1 cellular context compared by ENCODE assay signal in genomic region chr2:185318271-185318724, GRCh38.
TF ChIP-seq lines count a peak whose summit lies in the region.

No MANE protein-coding gene starts in this region.

TF ChIP-seq in HepG2, 621 proteins besides CTCF, POLR2A, EP300 and RAD21 (continued from another document and continues in another):
- TF ChIP-seq KIAA2018 (CRISPR knock-in tag; IDR thresholded peaks at IDR 0.05; ENCODE audit: borderline replicate concordance) (no peak), NFIC (IDR thresholded peaks at IDR 0.05; ENCODE audit: low read length) (peak; percentile 67; the same call in 1 of the 2 replicates), FOXP4 (CRISPR knock-in tag; IDR thresholded peaks at IDR 0.05) (peak; percentile 37; the same call in 1 of the 2 replicates), MZF1 (CRISPR knock-in tag; IDR thresholded peaks at IDR 0.05; ENCODE audit: borderline replicate concordance) (no peak), POGZ (CRISPR knock-in tag; IDR thresholded peaks at IDR 0.05) (no peak), JDP2 (CRISPR knock-in tag; IDR thresholded peaks at IDR 0.05; ENCODE audit: borderline replicate concordance) (no peak), ZNF557 (CRISPR knock-in tag; IDR thresholded peaks at IDR 0.05) (no peak), SRSF4 (IDR thresholded peaks at IDR 0.05; ENCODE audit: low read depth, low read length, poor library complexity, severe bottlenecking) (no peak), BCLAF1 (IDR thresholded peaks at IDR 0.05) (no peak), SETDB1 (CRISPR knock-in tag; IDR thresholded peaks at IDR 0.05; ENCODE audit: borderline replicate concordance) (no peak), RCOR2 (CRISPR knock-in tag; IDR thresholded peaks at IDR 0.05) (no peak), FOXO1 (CRISPR knock-in tag; IDR thresholded peaks at IDR 0.05) (no peak), NFKB2 (CRISPR knock-in tag; IDR thresholded peaks at IDR 0.05; ENCODE audit: borderline replicate concordance) (no peak), SP2 (CRISPR knock-in tag; IDR thresholded peaks at IDR 0.05) (no peak), RARA (CRISPR knock-in tag; IDR thresholded peaks at IDR 0.05) (peak; percentile 42; the same call in 1 of the 2 replicates), SNRNP70 (IDR thresholded peaks at IDR 0.05; ENCODE audit: low read depth, low read length) (no peak), ELF4 (CRISPR knock-in tag; IDR thresholded peaks at IDR 0.05; ENCODE audit: borderline replicate concordance) (no peak), GATAD2A (CRISPR knock-in tag; IDR thresholded peaks at IDR 0.05) (peak; percentile 60; the same call in 1 of the 2 replicates), ZNF292 (CRISPR knock-in tag; IDR thresholded peaks at IDR 0.05; ENCODE audit: borderline replicate concordance, low read depth) (no peak), SAP130 (CRISPR knock-in tag; IDR thresholded peaks at IDR 0.05; ENCODE audit: low read depth) (no peak), ZNF720 (CRISPR knock-in tag; IDR thresholded peaks at IDR 0.05) (no peak), ZNF891 (CRISPR knock-in tag; IDR thresholded peaks at IDR 0.05) (no peak), ZNF142 (CRISPR knock-in tag; IDR thresholded peaks at IDR 0.05) (no peak), ZNF253 (CRISPR knock-in tag; IDR thresholded peaks at IDR 0.05; ENCODE audit: borderline replicate concordance) (no peak), CAMTA2 (CRISPR knock-in tag; IDR thresholded peaks at IDR 0.05; ENCODE audit: borderline replicate concordance) (no peak), FOXJ3 (CRISPR knock-in tag; IDR thresholded peaks at IDR 0.05; ENCODE audit: borderline replicate concordance) (peak; percentile 62; the same call in 1 of the 2 replicates), FOSL1 (CRISPR knock-in tag; IDR thresholded peaks at IDR 0.05; ENCODE audit: borderline replicate concordance) (no peak), ZNF569 (CRISPR knock-in tag; IDR thresholded peaks at IDR 0.05; ENCODE audit: borderline replicate concordance) (no peak), TCF7L2 (IDR thresholded peaks at IDR 0.05; ENCODE audit: low read depth, low read length) (peak; percentile 57), HNRNPUL1 (IDR thresholded peaks at IDR 0.05; ENCODE audit: low read depth, low read length) (no peak), ZNF776 (CRISPR knock-in tag; IDR thresholded peaks at IDR 0.05) (no peak), GZF1 (CRISPR knock-in tag; IDR thresholded peaks at IDR 0.05) (no peak), FOXA3 (CRISPR knock-in tag; IDR thresholded peaks at IDR 0.05) (peak; percentile 77)
- TF ChIP-seq, protein P1, sequence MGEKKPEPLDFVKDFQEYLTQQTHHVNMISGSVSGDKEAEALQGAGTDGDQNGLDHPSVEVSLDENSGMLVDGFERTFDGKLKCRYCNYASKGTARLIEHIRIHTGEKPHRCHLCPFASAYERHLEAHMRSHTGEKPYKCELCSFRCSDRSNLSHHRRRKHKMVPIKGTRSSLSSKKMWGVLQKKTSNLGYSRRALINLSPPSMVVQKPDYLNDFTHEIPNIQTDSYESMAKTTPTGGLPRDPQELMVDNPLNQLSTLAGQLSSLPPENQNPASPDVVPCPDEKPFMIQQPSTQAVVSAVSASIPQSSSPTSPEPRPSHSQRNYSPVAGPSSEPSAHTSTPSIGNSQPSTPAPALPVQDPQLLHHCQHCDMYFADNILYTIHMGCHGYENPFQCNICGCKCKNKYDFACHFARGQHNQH (CRISPR knock-in tag; IDR thresholded peaks at IDR 0.05): no peak
- TF ChIP-seq, protein P2, sequence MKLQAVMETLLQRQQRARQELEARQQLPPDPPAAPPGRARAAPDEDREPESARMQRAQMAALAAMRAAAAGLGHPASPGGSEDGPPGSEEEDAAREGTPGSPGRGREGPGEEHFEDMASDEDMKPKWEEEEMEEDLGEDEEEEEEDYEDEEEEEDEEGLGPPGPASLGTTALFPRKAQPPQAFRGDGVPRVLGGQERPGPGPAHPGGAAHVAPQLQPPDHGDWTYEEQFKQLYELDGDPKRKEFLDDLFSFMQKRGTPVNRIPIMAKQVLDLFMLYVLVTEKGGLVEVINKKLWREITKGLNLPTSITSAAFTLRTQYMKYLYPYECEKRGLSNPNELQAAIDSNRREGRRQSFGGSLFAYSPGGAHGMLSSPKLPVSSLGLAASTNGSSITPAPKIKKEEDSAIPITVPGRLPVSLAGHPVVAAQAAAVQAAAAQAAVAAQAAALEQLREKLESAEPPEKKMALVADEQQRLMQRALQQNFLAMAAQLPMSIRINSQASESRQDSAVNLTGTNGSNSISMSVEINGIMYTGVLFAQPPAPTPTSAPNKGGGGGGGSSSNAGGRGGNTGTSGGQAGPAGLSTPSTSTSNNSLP (IDR thresholded peaks at IDR 0.05; ENCODE audit: low read depth, low read length): no peak
- TF ChIP-seq, protein P3, sequence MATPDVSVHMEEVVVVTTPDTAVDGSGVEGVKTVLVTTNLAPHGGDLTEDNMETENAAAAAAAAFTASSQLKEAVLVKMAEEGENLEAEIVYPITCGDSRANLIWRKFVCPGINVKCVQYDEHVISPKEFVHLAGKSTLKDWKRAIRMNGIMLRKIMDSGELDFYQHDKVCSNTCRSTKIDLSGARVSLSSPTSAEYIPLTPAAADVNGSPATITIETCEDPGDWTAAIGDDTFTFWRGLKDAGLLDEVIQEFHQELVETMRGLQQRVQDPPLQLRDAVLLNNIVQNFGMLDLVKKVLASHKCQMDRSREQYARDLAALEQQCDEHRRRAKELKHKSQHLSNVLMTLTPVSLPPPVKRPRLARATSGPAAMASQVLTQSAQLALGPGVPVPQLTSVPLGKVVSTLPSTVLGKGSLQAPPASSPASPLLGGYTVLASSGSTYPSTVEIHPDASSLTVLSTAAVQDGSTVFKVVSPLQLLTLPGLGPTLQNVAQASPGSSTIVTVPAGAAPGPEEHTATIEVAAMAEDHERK (CRISPR knock-in tag; IDR thresholded peaks at IDR 0.05; ENCODE audit: low read depth): no peak
